9 cellular contexts compared by ENCODE assay signal in the genomic region with DNA sequence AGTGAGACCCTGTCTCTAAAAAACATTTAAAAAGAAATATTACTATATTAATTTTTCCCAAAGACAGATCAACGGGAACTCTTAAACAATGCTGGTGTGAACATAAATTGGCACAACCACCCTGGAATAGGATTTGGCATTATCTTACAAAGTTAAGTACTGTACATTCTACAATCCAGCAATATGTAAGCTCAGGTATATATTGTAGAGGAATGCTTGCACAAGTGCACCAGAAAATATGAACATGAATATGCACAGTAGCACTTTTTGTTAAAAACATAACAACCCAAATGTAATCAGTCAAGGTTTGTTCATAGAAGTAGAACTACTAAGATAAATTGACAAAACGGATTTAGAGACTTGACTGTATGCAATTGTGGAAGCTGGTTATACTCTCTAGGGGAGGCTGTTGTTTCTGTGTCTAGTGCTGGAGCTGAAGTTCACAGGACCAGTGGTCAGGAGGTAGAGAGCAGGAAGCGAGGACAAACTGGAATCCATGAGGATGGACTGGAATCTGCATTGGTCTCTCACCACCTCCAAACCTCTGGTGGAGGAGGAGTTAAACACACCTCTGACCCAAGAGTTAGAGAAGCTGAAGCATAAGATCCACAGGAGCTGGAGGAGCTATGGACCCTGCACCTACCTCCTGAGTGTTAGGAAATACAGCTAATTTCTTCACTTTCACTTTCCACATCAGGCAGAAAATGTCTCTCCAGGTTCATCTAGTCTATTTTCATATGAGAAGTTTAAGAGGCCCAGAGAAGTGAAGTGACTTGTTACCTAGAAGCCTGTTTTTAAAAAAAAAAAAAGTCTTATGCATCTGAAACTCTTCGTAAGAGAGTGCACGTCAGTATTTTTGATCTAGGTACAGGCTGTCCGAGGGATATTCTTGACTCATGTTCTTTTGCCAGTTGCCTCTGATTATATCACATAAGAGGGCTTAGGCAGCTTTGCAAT. TPM values are rescaled to one million over a fixed set of nuclear protein-coding genes. Genes with fewer than 3 reads are reported as not detected.
DNase-seq lines count a peak whose midpoint lies in the region; ATAC-seq and TF ChIP-seq lines count a peak whose summit lies in the region.
"Had no signal": no experiment of that assay in that cellular context is flagged by ENCODE, and none has a peak within 500 bp of the region (broad histone marks: within the 10 kb centered on the region; RNA-seq: fewer than 3 reads in every experiment).

No MANE protein-coding gene starts in this region.

- H3K4me3 ChIP-seq in ACC112 (ENCODE audit: low read depth, low read length) (peak overlapping the region; percentile 70), dorsolateral prefrontal cortex (peak overlapping the region in 54 of 59 donors; percentile 0 to 58 (median 38)), ovary (peak overlapping the region; percentile 26)

- no peaks in the 10 kb centered on the region for H3K9me3 Mint-ChIP-seq in activated CD4-positive, alpha-beta memory T cell treated with anti-CD3 and anti-CD28 coated beads for 36 hours

- ATAC-seq in HG02763 (IDR thresholded peaks at IDR 0.05; ENCODE audit: unreplicated experiment), result no peak

- intact Hi-C loops in dorsolateral prefrontal cortex (cut with DNase I) (no loop called here), ovary (cut with DNase I) (loop anchor here in 1 of 4 donors (10.0 kb wide), 1 partner anchor 154 kb away; the partner anchor contains the start of gene CD274)
- intact Hi-C loops in activated CD4-positive, alpha-beta memory T cell treated with anti-CD3 and anti-CD28 coated beads for 36 hours (cut with micrococcal nuclease), result loop anchor here (2.0 kb wide), 1 partner anchor 20 kb away; the partner anchor contains the start of gene RIC1

- H3K27me3 ChIP-seq in ACC112 (ENCODE audit: insufficient read depth, low read length) (no peaks in the 10 kb centered on the region), dorsolateral prefrontal cortex (no peaks in the 10 kb centered on the region), ovary (no peaks in the 10 kb centered on the region)

- H3K9me3 ChIP-seq in KOPT-K1 (ENCODE audit: insufficient read depth, low read length, poor library complexity, severe bottlenecking) (no peaks in the 10 kb centered on the region), ovary (no peaks in the 10 kb centered on the region)

- H3K27ac ChIP-seq in ACC112 (ENCODE audit: low read depth, low read length) (no peak overlapping the region), KOPT-K1 (ENCODE audit: low read depth, low read length, poor library complexity, severe bottlenecking) (peak overlapping the region; percentile 40), dorsolateral prefrontal cortex (peak overlapping the region in 26 of 59 donors; percentile 7 to 77 (median 38)), ovary (no peak overlapping the region)

- CTCF ChIA-PET in activated CD4-positive, alpha-beta memory T cell treated with anti-CD3 and anti-CD28 coated beads for 36 hours (lab: Charles Lee), result interaction anchor here (1.6 to 2.6 kb wide), 3 partner anchors 8 to 142 kb away, joined by 3 to 17 read pairs (median 4); no protein-coding TSS in a partner anchor

- 24 to 48% (median 26%) methylated on average over 6 of the region's 6 CpGs for WGBS in ovary, 3 donors

- peak overlapping the region; percentile 39 for H2AFZ ChIP-seq in ACC112 (ENCODE audit: low read length, unreplicated experiment)

- no peaks in the 10 kb centered on the region for H3K79me2 ChIP-seq in ACC112 (ENCODE audit: control insufficient read depth, insufficient read depth, low read length, unreplicated experiment)

- H3K36me3 Mint-ChIP-seq in activated CD4-positive, alpha-beta memory T cell treated with anti-CD3 and anti-CD28 coated beads for 36 hours, result no peaks in the 10 kb centered on the region

- peaks cover 4% of the 10 kb centered on the region for H3K4me1 ChIP-seq in ACC112 (ENCODE audit: control insufficient read depth, insufficient read depth, low read length, unreplicated experiment)
- no peaks in the 10 kb centered on the region for H3K4me1 ChIP-seq in ovary (ENCODE audit: insufficient read depth)

- TF ChIP-seq CTCF in dorsolateral prefrontal cortex (IDR thresholded peaks at IDR 0.05 in 54 of 56, conservative IDR thresholded peaks at IDR 0.05 in 2 of 56; ENCODE audit: low read depth in 1 of 56, partially characterized antibody in 56 of 56) (peak in 3 of 56 donors; percentile 8 to 14 (median 11)), ovary (IDR thresholded peaks at IDR 0.05) (no peak)

- no peak for DNase-seq in dorsolateral prefrontal cortex
- no peak for DNase-seq in ovary
- DNase-seq in activated CD4-positive, alpha-beta memory T cell treated with anti-CD3 and anti-CD28 coated beads for 36 hours, result no peak
- DNase-seq in NCI-H2227 (lab: John Stamatoyannopoulos, UW; ENCODE audit: unreplicated experiment), result no peak

- POLR2A ChIA-PET in activated CD4-positive, alpha-beta memory T cell treated with anti-CD3 and anti-CD28 coated beads for 36 hours (lab: Charles Lee), result interaction anchor here (0.9 to 1.5 kb wide), 3 partner anchors 8 to 224 kb away, joined by 3 to 6 read pairs (median 3); partner anchors contain the start of genes ERMP1 and RIC1

- H3K36me3 ChIP-seq in ACC112 (ENCODE audit: insufficient read depth, low read length) (no peaks in the 10 kb centered on the region), KOPT-K1 (ENCODE audit: insufficient read depth, low read length) (no peaks in the 10 kb centered on the region), ovary (no peaks in the 10 kb centered on the region)

- TF ChIP-seq EP300 in ovary (IDR thresholded peaks at IDR 0.05), result no peak

- peak; percentile 24 for TF ChIP-seq POLR2A in GM19099 (IDR thresholded peaks at IDR 0.05; ENCODE audit: extremely low read depth, insufficient read length, low read depth)
- no peak for TF ChIP-seq POLR2A in ovary (IDR thresholded peaks at IDR 0.05)

- H3K27me3 Mint-ChIP-seq in activated CD4-positive, alpha-beta memory T cell treated with anti-CD3 and anti-CD28 coated beads for 36 hours, result no peaks in the 10 kb centered on the region
- H3K27me3 Mint-ChIP-seq: brain had no signal

- H3K4me1 Mint-ChIP-seq in activated CD4-positive, alpha-beta memory T cell treated with anti-CD3 and anti-CD28 coated beads for 36 hours (ENCODE audit: low read depth), result peaks cover 14% of the 10 kb centered on the region
- H3K4me1 Mint-ChIP-seq: brain had no signal

- H3K27ac Mint-ChIP-seq in activated CD4-positive, alpha-beta memory T cell treated with anti-CD3 and anti-CD28 coated beads for 36 hours, result no peak overlapping the region

- no peak overlapping the region for H3K4me3 Mint-ChIP-seq in activated CD4-positive, alpha-beta memory T cell treated with anti-CD3 and anti-CD28 coated beads for 36 hours

RNA-seq across cellular contexts. Expression of gene RIC1, which starts 20.3 kb away (rescaled TPM):
- total RNA-seq in dorsolateral prefrontal cortex (10 to 100 TPM; 14.5 to 24.0 (median 19.2) TPM), ovary (10 to 100 TPM; 16.6 to 35.6 (median 21.9) TPM)
- 10 to 100 TPM in 1 of 2 donors, 1 to 10 TPM in 1; 6.9 to 13.4 TPM for polyA plus RNA-seq in ovary
- 10 to 100 TPM; 14.1 to 15.0 TPM for total RNA-seq in activated CD4-positive, alpha-beta memory T cell treated with anti-CD3 and anti-CD28 coated beads for 36 hours
